22 cellular contexts compared by ENCODE assay signal in the genomic region with DNA sequence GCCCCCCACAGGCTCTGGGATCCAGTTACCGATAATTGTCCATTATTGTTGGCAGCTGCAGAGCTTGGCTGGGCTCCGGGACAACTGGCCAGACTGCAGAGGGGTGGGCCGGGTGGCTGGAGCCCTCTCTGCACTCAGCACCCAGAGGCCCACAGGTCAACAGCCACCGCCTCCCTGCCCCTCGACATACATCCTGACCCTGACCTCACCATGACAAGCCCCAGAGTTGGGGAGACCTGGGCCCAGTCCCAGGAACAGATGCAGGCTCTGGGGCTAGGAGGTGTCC. TPM values are rescaled to one million over a fixed set of nuclear protein-coding genes. Genes with fewer than 3 reads are reported as not detected.
DNase-seq lines count a peak whose midpoint lies in the region; ATAC-seq and TF ChIP-seq lines count a peak whose summit lies in the region.
"Had no signal": no experiment of that assay in that cellular context is flagged by ENCODE, and none has a peak within 500 bp of the region (broad histone marks: within the 10 kb centered on the region; RNA-seq: fewer than 3 reads in every experiment).

No MANE protein-coding gene starts in this region.

- H3K36me3 ChIP-seq in right atrium auricular region (no peaks in the 10 kb centered on the region), aorta (ENCODE audit: control insufficient read depth in 1 of 2, insufficient read depth in 2 of 2, low read length in 1 of 2) (no peaks in the 10 kb centered on the region), MG63 (no peaks in the 10 kb centered on the region)
- H3K36me3 ChIP-seq: prostate gland had no signal

- TF ChIP-seq CTCF in right atrium auricular region (IDR thresholded peaks at IDR 0.05), result no peak

- intact Hi-C loops in Right ventricle myocardium inferior (cut with DNase I) (no loop called here), right cardiac atrium (cut with DNase I) (loop anchor here in 1 of 4 donors (5.0 kb wide), 1 partner anchor 33 kb away; no protein-coding TSS in a partner anchor), aorta (cut with DNase I) (no loop called here)

- no peak for ATAC-seq in Right ventricle myocardium inferior
- ATAC-seq in right cardiac atrium, result peak; percentile 46 to 58
- no peak for ATAC-seq in aorta (ENCODE audit: low FRiP score)
- ATAC-seq: natural killer cell treated with Interleukin-12 subunit alpha and Interleukin-12 subunit beta and Interleukin-15 and Interleukin-18, amount 100 ng/mL, for 72 hours; Panc1; stimulated activated naive CD8-positive, alpha-beta T cell treated with anti-CD3 and anti-CD28 coated beads, Interleukin-15, Interleukin-2, amounts not matched to agents 100 U/mL and 50 U/mL, for 24 hours; WTC11 had no signal

- 56% methylated on average over 5 of the region's 5 CpGs for WGBS in right cardiac atrium
- 22 to 24% methylated on average over 5 of the region's 5 CpGs for WGBS in aorta, 2 donors

- H3K9me3 ChIP-seq in right atrium auricular region (no peaks in the 10 kb centered on the region), right cardiac atrium (ENCODE audit: control insufficient read depth, low read length) (no peaks in the 10 kb centered on the region), aorta (ENCODE audit: control insufficient read depth, low read length) (no peaks in the 10 kb centered on the region), MG63 (no peaks in the 10 kb centered on the region)
- H3K9me3 ChIP-seq: prostate gland had no signal

- DNase-seq in Right ventricle myocardium inferior (ENCODE audit: missing footprints), result peak; percentile 73
- DNase-seq in right atrium auricular region (ENCODE audit: low spot score), result no peak
- peak; percentile 84 for DNase-seq in NCI-H69 (lab: John Stamatoyannopoulos, UW)
- peak; percentile 67 to 91 (median 91) for DNase-seq in right cardiac atrium
- DNase-seq in aorta, result peak; percentile 63 to 76
- DNase-seq in MG63, result no peak
- no peak for DNase-seq in activated CD8-positive, alpha-beta memory T cell treated with anti-CD3 and anti-CD28 coated beads, Interleukin-2, amount 50 U/mL, for 4 hours
- no peak for DNase-seq in LoVo (ENCODE audit: low spot score)
- DNase-seq: activated CD4-positive, alpha-beta memory T cell treated with anti-CD3 and anti-CD28 coated beads for 36 hours; central memory CD4-positive, alpha-beta T cell; DMS79 treated with DMSO at 0.1 percent for 48 hours; foreskin melanocyte; small intestine; stimulated activated CD4-positive, alpha-beta T cell treated with anti-CD3 and anti-CD28 coated beads, Interleukin-4, amount 100 ng/mL, for 1 hour; stimulated activated naive CD8-positive, alpha-beta T cell treated with anti-CD3 and anti-CD28 coated beads, Interleukin-15, Interleukin-2, amounts not matched to agents 100 U/mL and 50 U/mL, for 24 hours; trophoblast cell had no signal

- no peak overlapping the region for H3K4me3 ChIP-seq in right atrium auricular region
- no peak overlapping the region for H3K4me3 ChIP-seq in right cardiac atrium (ENCODE audit: low read length)
- H3K4me3 ChIP-seq in aorta (ENCODE audit: low read length in 2 of 2), result no peak overlapping the region
- H3K4me3 ChIP-seq in MG63, result no peak overlapping the region
- H3K4me3 ChIP-seq: prostate gland had no signal

- H3K27me3 ChIP-seq in right atrium auricular region (no peaks in the 10 kb centered on the region), right cardiac atrium (ENCODE audit: control insufficient read depth, insufficient read depth) (no peaks in the 10 kb centered on the region), aorta (ENCODE audit: control insufficient read depth in 1 of 2, insufficient read depth in 2 of 2, low read length in 1 of 2) (no peaks in the 10 kb centered on the region), MG63 (no peaks in the 10 kb centered on the region)

- H3K4me1 ChIP-seq in right atrium auricular region, result peaks cover 0 to 23% of the 10 kb centered on the region in 2 donors
- H3K4me1 ChIP-seq in right cardiac atrium (ENCODE audit: control insufficient read depth, insufficient read depth, low read length), result peaks cover 2% of the 10 kb centered on the region
- no peaks in the 10 kb centered on the region for H3K4me1 ChIP-seq in aorta (ENCODE audit: control insufficient read depth in 1 of 2, insufficient read depth in 2 of 2, low read length in 2 of 2)

- H3K27ac ChIP-seq in right atrium auricular region, result no peak overlapping the region
- H3K27ac ChIP-seq in right cardiac atrium (ENCODE audit: low read length), result no peak overlapping the region
- no peak overlapping the region for H3K27ac ChIP-seq in aorta (ENCODE audit: low read depth in 1 of 2, low read length in 2 of 2)
- H3K27ac ChIP-seq: prostate gland had no signal

RNA-seq across cellular contexts. Expression of gene PTH1R, which starts 22.4 kb away (rescaled TPM):
- 12.7 TPM for total RNA-seq in Right ventricle myocardium inferior
- 10 to 100 TPM in 1 of 2 donors, 1 to 10 TPM in 1; 7.2 to 10.1 TPM for total RNA-seq in right atrium auricular region
- total RNA-seq in right cardiac atrium, result 10 to 100 TPM in 3 of 4 donors, 1 to 10 TPM in 1; 9.3 to 15.6 (median 12.6) TPM
- polyA plus RNA-seq in right cardiac atrium, result 18.5 TPM
- 1 to 10 TPM; 6.6 to 6.7 TPM for total RNA-seq in aorta
- polyA plus RNA-seq in aorta, result 10 to 100 TPM in 1 of 2 donors, 1 to 10 TPM in 1; 8.4 to 38.6 TPM
- total RNA-seq in MG63 (2014; rRNA removed; shearing (Covaris generic); ENCODE audit: low replicate concordance), result not detected in 2 replicates
- total RNA-seq: activated CD4-positive, alpha-beta memory T cell treated with anti-CD3 and anti-CD28 coated beads for 36 hours; CD8-positive, alpha-beta memory T cell; natural killer cell treated with Interleukin-12 subunit alpha and Interleukin-12 subunit beta and Interleukin-15 and Interleukin-18, amount 100 ng/mL, for 72 hours; SK-MEL-5 had no signal
- polyA plus RNA-seq: CD8-positive, alpha-beta memory T cell had no signal

RNA-seq across cellular contexts. Expression of gene MYL3, which starts 36.7 kb away (rescaled TPM):
- total RNA-seq in Right ventricle myocardium inferior (11,437 TPM), right atrium auricular region (100 to 1,000 TPM; 208 to 223 TPM), right cardiac atrium (100 to 1,000 TPM in 3 of 4 donors, 10 to 100 TPM in 1; 42.7 to 442 (median 293) TPM), aorta (1 to 10 TPM; 1.8 to 3.0 TPM)
- polyA plus RNA-seq in right cardiac atrium (1,012 TPM), aorta (10 to 100 TPM in 1 of 2 donors, 1 to 10 TPM in 1; 2.6 to 14.3 TPM)
- not detected in 2 replicates for total RNA-seq in MG63 (2014; rRNA removed; shearing (Covaris generic); ENCODE audit: low replicate concordance)
- total RNA-seq: activated CD4-positive, alpha-beta memory T cell treated with anti-CD3 and anti-CD28 coated beads for 36 hours; CD8-positive, alpha-beta memory T cell; natural killer cell treated with Interleukin-12 subunit alpha and Interleukin-12 subunit beta and Interleukin-15 and Interleukin-18, amount 100 ng/mL, for 72 hours; SK-MEL-5 had no signal
- polyA plus RNA-seq: CD8-positive, alpha-beta memory T cell had no signal

Comparison
In these comparisons a context has a peak if more than half of its experiments do, and no peak if none do; other contexts are left out.
1. ATAC-seq: peak in right cardiac atrium (2 of 2); none in Right ventricle myocardium inferior (single experiment) and aorta (single experiment).
2. DNase-seq: peak in Right ventricle myocardium inferior (single experiment), NCI-H69 (single experiment), right cardiac atrium (3 of 3) and aorta (2 of 2); none in right atrium auricular region (single experiment), MG63 (single experiment), activated CD8-positive, alpha-beta memory T cell treated with anti-CD3 and anti-CD28 coated beads, Interleukin-2, amount 50 U/mL, for 4 hours (single experiment) and LoVo (single experiment).
3. RNA of gene MYL3, which starts 36.7 kb away (total RNA-seq): 11,437 TPM in Right ventricle myocardium inferior (single experiment); 42.7 to 442 TPM in right cardiac atrium, 208 to 223 TPM in right atrium auricular region, 1.8 to 3.0 TPM in aorta and not detected in MG63; every median in the first group is over 10 times any median in the second.